In the genomic region with DNA sequence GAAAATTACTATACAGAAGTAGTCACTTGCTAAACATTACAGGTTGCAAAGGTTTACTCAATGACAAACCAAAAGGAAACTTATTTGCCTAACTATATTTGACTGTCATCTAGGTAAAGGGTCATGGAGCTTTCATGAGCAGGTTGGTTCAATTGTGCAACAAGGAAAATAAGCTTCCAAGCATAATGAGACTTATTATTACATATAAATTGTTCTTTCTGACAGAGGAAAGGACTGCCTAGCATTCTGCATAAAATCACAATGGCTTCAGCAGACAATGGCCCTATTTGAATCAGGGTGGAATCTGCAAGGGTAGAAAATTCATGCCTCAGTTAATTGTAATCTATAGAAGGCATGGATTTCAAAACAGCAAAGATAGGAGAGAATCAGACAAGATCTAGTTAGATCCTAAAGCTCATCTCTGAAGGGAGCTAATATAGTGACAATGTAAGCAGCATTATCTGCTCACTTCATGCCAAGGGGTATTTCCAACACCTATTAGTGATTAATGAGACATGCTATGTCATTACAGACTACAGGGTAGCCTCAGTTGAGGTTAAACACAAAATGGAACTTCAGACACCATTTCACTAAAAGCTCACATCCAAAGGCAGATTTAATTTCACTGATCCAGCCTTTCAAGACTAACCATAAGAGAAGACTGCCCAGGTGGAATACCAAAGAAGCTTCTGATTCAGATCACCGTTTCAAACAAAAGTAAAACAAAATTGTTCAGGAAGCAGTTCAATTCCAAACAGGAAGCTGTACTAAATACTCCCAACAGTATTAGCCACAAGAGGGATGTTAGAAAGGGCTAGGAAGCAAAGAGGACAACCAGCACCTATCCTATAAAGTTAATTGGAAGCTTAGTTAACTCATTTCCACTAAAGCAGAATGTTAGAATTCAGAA, we compare ENCODE assay signal across 9 cellular contexts. TPM values are rescaled to one million over a fixed set of nuclear protein-coding genes. Genes with fewer than 3 reads are reported as not detected.
A peak's percentile ranks its signal among the peaks of the same experiment; 100 is the strongest.
DNase-seq lines count a peak whose midpoint lies in the region; ATAC-seq, FAIRE-seq and TF ChIP-seq lines count a peak whose summit lies in the region.
"Had no signal": no experiment of that assay in that cellular context is flagged by ENCODE, and none has a peak within 500 bp of the region (broad histone marks: within the 10 kb centered on the region; RNA-seq: fewer than 3 reads in every experiment).

No MANE protein-coding gene starts in this region.

- no peak overlapping the region for H2AFZ ChIP-seq in GM12878 (ENCODE audit: control insufficient read depth, low read depth, low read length)

- peak overlapping the region; percentile 34 for H3K4me3 ChIP-seq in GM12878
- H3K4me3 ChIP-seq in foreskin fibroblast (ENCODE audit: low read depth in 1 of 2, low read length in 2 of 2), result no peak overlapping the region

- WGBS in GM12878 (ENCODE audit: insufficient coverage, insufficient replicate concordance, low lambda C conversion rate, missing lambda C conversion rate), result 0% methylated on average over 1 of the region's 1 CpG

- peaks cover 14% of the 10 kb centered on the region for H3K36me3 Mint-ChIP-seq in nephron (ENCODE audit: low read depth)

- no peak overlapping the region for H3K4me3 Mint-ChIP-seq in nephron

- no peak for TF ChIP-seq RAD21 in GM12878 (IDR thresholded peaks at IDR 0.05; ENCODE audit: insufficient read depth, low read depth, low read length)

- RAD21 ChIA-PET in GM12878 (lab: Charles Lee; ENCODE audit: unreplicated experiment), result interaction anchor here (0.7 to 10.7 kb wide), 16 partner anchors 9 to 97 kb away, joined by 3 to 197 read pairs (median 4); a partner anchor contains a TSS

- peak overlapping the region; percentile 3 to 71 (median 44) for H3K27ac Mint-ChIP-seq in nephron

- in situ Hi-C loops in GM12878 (cut with MboI), result no loop called here

- intact Hi-C loops in GM12878 (cut with micrococcal nuclease; ENCODE audit: unreplicated experiment), result loop anchor here (5.0 kb wide), 1 partner anchor 98 kb away; a partner anchor contains a TSS

- H3K4me2 ChIP-seq in GM12878 (ENCODE audit: control insufficient read depth, insufficient read depth), result peak overlapping the region; percentile 17

- H3K4me1 ChIP-seq in GM12878 (ENCODE audit: control insufficient read depth, insufficient read depth, low read length), result peaks cover 16% of the 10 kb centered on the region; the same call in 1 of the 2 replicates

- no peaks in the 10 kb centered on the region for H4K20me1 ChIP-seq in GM12878 (ENCODE audit: control insufficient read depth, insufficient read depth)

- H3K4me1 Mint-ChIP-seq in nephron, result peaks cover 22% of the 10 kb centered on the region

- peak overlapping the region; percentile 74 for H3K27ac ChIP-seq in GM12878 (ENCODE audit: control insufficient read depth, insufficient read depth)

- H3K9me3 Mint-ChIP-seq in nephron, result no peaks in the 10 kb centered on the region

- H3K27me3 Mint-ChIP-seq in nephron (ENCODE audit: low read depth), result no peaks in the 10 kb centered on the region

- SMC1A ChIA-PET in GM12878 (lab: Charles Lee; ENCODE audit: uncharacterized antibody, unreplicated experiment), result interaction anchor here (0.6 to 13.5 kb wide), 21 partner anchors 9 to 1570 kb away, joined by 3 to 271 read pairs (median 4); a partner anchor contains a TSS

- FAIRE-seq in GM12878 (lab: Jason Lieb, UNC), result peak; percentile 23

- DNase-seq in GM12878 (ENCODE audit: low read depth, low spot score) (no peak), NCI-H1105 (lab: John Stamatoyannopoulos, UW) (no peak), foreskin fibroblast (no peak)
- no peak for DNase-seq in stimulated activated CD4-positive, alpha-beta T cell treated with anti-CD3 and anti-CD28 coated beads, Interleukin-2, amount 100 ng/mL, for 48 hours
- DNase-seq in stimulated activated CD4-positive, alpha-beta T cell treated with anti-CD3 and anti-CD28 coated beads, Interleukin-4, amount 100 ng/mL, for 1 hour, result no peak
- DNase-seq: SIG-M5 had no signal

- ATAC-seq in GM18498 (IDR thresholded peaks at IDR 0.05; ENCODE audit: unreplicated experiment), result peak; percentile 46
- ATAC-seq in HG02981 (IDR thresholded peaks at IDR 0.05; ENCODE audit: unreplicated experiment), result peak; percentile 83
- ATAC-seq in GM12878, result peak; percentile 89

- BruUV-seq in GM12878 (replicated peaks; lab: Mats Ljungman, UMichigan), result no TSS peak

- peaks cover 80% of the 10 kb centered on the region for H3K79me2 ChIP-seq in GM12878 (ENCODE audit: control insufficient read depth, insufficient read depth, low read length)

- TF ChIP-seq CTCF in GM12878 (IDR thresholded peaks at IDR 0.05 in 2 of 3, conservative IDR thresholded peaks at IDR 0.05 in 1 of 3; ENCODE audit: control insufficient read depth in 2 of 3, extremely low read depth in 1 of 3, insufficient read depth in 1 of 3, low read depth in 3 of 3, low read length in 3 of 3) (no peak), nephron (IDR thresholded peaks at IDR 0.05; ENCODE audit: unreplicated experiment in 3 of 3) (no peak), foreskin fibroblast (IDR thresholded peaks at IDR 0.05; ENCODE audit: low read depth, low read length) (no peak)

- H3K9me3 ChIP-seq in GM12878 (replicated peaks; ENCODE audit: control insufficient read depth, insufficient read depth, low read length), result no peaks in the 10 kb centered on the region

- H3K36me3 ChIP-seq in GM12878 (ENCODE audit: control insufficient read depth in 2 of 2, insufficient read depth in 2 of 2, low read length in 1 of 2), result no peaks in the 10 kb centered on the region; a peak in 1 of 4 replicates

- TF ChIP-seq POLR2A in GM12878 (IDR thresholded peaks at IDR 0.05; ENCODE audit: low read depth, low read length), result no peak

- CTCF ChIA-PET in GM12878 (lab: Yijun Ruan, JAX), result interaction anchor here (0.5 to 10.1 kb wide), 13 partner anchors 11 to 1642 kb away, joined by 3 to 113 read pairs (median 4); a partner anchor contains a TSS

- POLR2A ChIA-PET in GM12878 (lab: Charles Lee), result interaction anchor here (0.8 to 14.2 kb wide), 11 partner anchors 9 to 132 kb away, joined by 3 to 214 read pairs (median 4); a partner anchor contains a TSS

- H3K9ac ChIP-seq in GM12878 (ENCODE audit: control insufficient read depth, insufficient read depth, low read length), result peak overlapping the region; percentile 53; the same call in 1 of the 2 replicates

- H3K27me3 ChIP-seq in GM12878 (replicated peaks in 1 of 2; ENCODE audit: control insufficient read depth in 2 of 2, insufficient read depth in 2 of 2, low read length in 1 of 2), result no peaks in the 10 kb centered on the region

- TF ChIP-seq EP300 in GM12878 (IDR thresholded peaks at IDR 0.05; ENCODE audit: borderline replicate concordance in 1 of 2, control insufficient read depth in 1 of 2, low read depth in 2 of 2, low read length in 2 of 2), result 0 out of 4 replicates have a peak, but pooled peaks of 1 of the 2 experiments have one; percentile 12

TF ChIP-seq in GM12878, 131 proteins besides CTCF, POLR2A, EP300 and RAD21 (continues in another document):
- TF ChIP-seq EGR1 (IDR thresholded peaks at IDR 0.05; ENCODE audit: borderline replicate concordance in 1 of 2, low read depth in 2 of 2, low read length in 2 of 2) (no peak), NR2C1 (IDR thresholded peaks at IDR 0.05) (peak; percentile 30; the same call in 1 of the 2 replicates), SUPT20H (IDR thresholded peaks at IDR 0.05; ENCODE audit: borderline replicate concordance, control insufficient read depth, low read depth, low read length) (no peak), RUNX3 (IDR thresholded peaks at IDR 0.05; ENCODE audit: low read length) (peak; percentile 72; the same call in 1 of the 2 replicates), NBN (IDR thresholded peaks at IDR 0.05) (peak; percentile 49; the same call in 1 of the 2 replicates), BACH1 (IDR thresholded peaks at IDR 0.05; ENCODE audit: borderline replicate concordance) (peak; percentile 32; the same call in 1 of the 2 replicates), ZNF217 (IDR thresholded peaks at IDR 0.05) (0 out of 2 replicates have a peak, but pooled peaks have one; percentile 10)

RNA-seq across cellular contexts. Expression of a gene that starts 8.5 kb away (rescaled TPM):
- total RNA-seq in GM12878 (2013; cell fraction: nucleolus; rRNA removed), result 26.2 and 28.5 TPM in 2 replicates
- total RNA-seq in GM12878 (2014; rRNA removed) (28.2 and 29.0 TPM in 2 replicates), GM12878 (2014; rRNA removed; fragmentation: Illumina TruSeq; extraction: Trizol) (36.6 and 36.8 TPM in 2 replicates), GM12878 (2021) (60.9 and 61.4 TPM in 2 replicates)
- 22.3 TPM for polyA plus RNA-seq in GM12878 (2011; ENCODE audit: low read depth)
- polyA plus RNA-seq in GM12878 (2011; rRNA removed) (46.8 and 48.8 TPM in 2 replicates), GM12878 (2014; fragmentation: Illumina TruSeq; extraction: Trizol) (64.3 and 70.9 TPM in 2 replicates), GM12878 (2014; fragmentation: Nextera tagmentation; extraction: Ambion mirVana) (10 to 100 TPM; 13.9 to 20.7 TPM), GM12878 (2014; rRNA removed) (40.2 and 42.5 TPM in 2 replicates), GM12878 (2016; fragmentation: Nextera tagmentation; extraction: Ambion mirVana) (10 to 100 TPM; 62.5 to 66.2 TPM)
- 33.9 and 42.6 TPM in 2 replicates for polyA plus RNA-seq in GM12878 (2011; cell fraction: cytosol; rRNA removed)
- 26.3 and 33.1 TPM in 2 replicates for polyA plus RNA-seq in GM12878 (2011; cell fraction: nucleus; rRNA removed)
- polyA plus RNA-seq in GM12878 (2012), result 36.2 and 43.7 TPM in 2 replicates
- 36.2 and 41.6 TPM in 2 replicates for polyA minus RNA-seq in GM12878 (2011; rRNA and poly(A)+ RNA removed)
- polyA minus RNA-seq in GM12878 (2011; cell fraction: cytosol; rRNA and poly(A)+ RNA removed), result 26.5 and 29.3 TPM in 2 replicates
- polyA minus RNA-seq in GM12878 (2011; cell fraction: nucleus; rRNA and poly(A)+ RNA removed), result 9.4 and 22.3 TPM in 2 replicates

RNA-seq across cellular contexts. Expression of a gene that starts 39.6 kb away (rescaled TPM):
- 38.5 and 40.4 TPM in 2 replicates for total RNA-seq in GM12878 (2013; cell fraction: nucleolus; rRNA removed)
- total RNA-seq in GM12878 (2014; rRNA removed) (56.0 and 57.3 TPM in 2 replicates), GM12878 (2014; rRNA removed; fragmentation: Illumina TruSeq; extraction: Trizol) (55.0 and 59.4 TPM in 2 replicates), GM12878 (2021) (45.4 and 50.0 TPM in 2 replicates)
- polyA plus RNA-seq in GM12878 (2011; ENCODE audit: low read depth), result 22.3 TPM
- polyA plus RNA-seq in GM12878 (2011; rRNA removed) (25.0 and 37.2 TPM in 2 replicates), GM12878 (2014; fragmentation: Illumina TruSeq; extraction: Trizol) (55.2 and 68.6 TPM in 2 replicates), GM12878 (2014; fragmentation: Nextera tagmentation; extraction: Ambion mirVana) (10 to 100 TPM; 19.8 to 33.4 TPM), GM12878 (2014; rRNA removed) (50.6 and 52.5 TPM in 2 replicates), GM12878 (2016; fragmentation: Nextera tagmentation; extraction: Ambion mirVana) (10 to 100 TPM; 74.9 to 78.8 TPM)
- 56.5 and 62.8 TPM in 2 replicates for polyA plus RNA-seq in GM12878 (2011; cell fraction: cytosol; rRNA removed)
- 42.8 and 59.0 TPM in 2 replicates for polyA plus RNA-seq in GM12878 (2011; cell fraction: nucleus; rRNA removed)
- 32.7 and 33.1 TPM in 2 replicates for polyA plus RNA-seq in GM12878 (2012)
- 30.1 and 46.4 TPM in 2 replicates for polyA minus RNA-seq in GM12878 (2011; rRNA and poly(A)+ RNA removed)
- 21.0 TPM in 2 replicates for polyA minus RNA-seq in GM12878 (2011; cell fraction: cytosol; rRNA and poly(A)+ RNA removed)
- 12.5 and 30.6 TPM in 2 replicates for polyA minus RNA-seq in GM12878 (2011; cell fraction: nucleus; rRNA and poly(A)+ RNA removed)
